ENCODE assay signal across 1 cellular context in the genomic region with DNA sequence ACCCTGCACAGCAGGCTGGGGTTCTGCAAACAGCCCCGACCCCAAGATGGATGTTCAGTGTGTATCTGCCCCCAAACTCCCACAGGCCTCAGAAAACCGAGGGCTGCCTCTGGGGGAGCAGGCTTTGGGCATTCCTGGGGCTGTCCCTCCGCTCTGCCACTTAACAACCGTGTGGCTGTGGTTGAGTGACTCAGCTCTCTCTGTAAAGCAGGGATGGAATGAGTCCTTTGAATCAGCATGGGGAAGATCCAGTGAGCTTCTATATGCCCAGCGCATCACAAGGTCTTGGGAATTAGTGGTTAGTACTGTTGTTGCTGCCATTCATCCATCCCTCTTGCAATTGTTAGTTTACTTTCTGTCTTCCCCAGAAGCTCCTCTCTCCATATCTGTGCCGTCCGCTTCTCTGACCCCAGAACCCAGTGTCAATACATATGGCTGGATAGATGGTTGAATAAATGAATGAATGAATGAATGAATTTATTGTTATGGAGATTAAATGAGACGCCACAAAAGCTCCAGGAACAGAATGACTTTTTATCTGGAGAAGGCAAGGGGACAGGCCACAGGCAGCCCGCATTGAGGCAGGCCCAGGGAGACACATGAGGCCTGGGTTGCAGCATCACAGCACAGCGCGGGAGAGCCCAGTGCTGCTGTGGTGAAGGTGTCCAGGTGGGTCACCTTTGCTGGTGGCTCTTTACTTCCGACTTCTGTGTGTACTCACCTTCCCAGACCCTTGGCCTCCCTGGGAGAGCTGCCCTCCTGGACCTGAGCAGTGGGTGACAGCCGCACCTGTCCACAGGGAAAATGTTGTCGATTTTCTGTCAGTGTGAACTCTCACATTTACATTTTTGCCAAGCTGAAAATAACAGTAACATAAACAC.
TF ChIP-seq lines count a peak whose summit lies in the region.

No MANE protein-coding gene starts in this region.

TF ChIP-seq in H1, 55 proteins besides CTCF, POLR2A, EP300 and RAD21 (continued from another document):
- TF ChIP-seq, protein P1, sequence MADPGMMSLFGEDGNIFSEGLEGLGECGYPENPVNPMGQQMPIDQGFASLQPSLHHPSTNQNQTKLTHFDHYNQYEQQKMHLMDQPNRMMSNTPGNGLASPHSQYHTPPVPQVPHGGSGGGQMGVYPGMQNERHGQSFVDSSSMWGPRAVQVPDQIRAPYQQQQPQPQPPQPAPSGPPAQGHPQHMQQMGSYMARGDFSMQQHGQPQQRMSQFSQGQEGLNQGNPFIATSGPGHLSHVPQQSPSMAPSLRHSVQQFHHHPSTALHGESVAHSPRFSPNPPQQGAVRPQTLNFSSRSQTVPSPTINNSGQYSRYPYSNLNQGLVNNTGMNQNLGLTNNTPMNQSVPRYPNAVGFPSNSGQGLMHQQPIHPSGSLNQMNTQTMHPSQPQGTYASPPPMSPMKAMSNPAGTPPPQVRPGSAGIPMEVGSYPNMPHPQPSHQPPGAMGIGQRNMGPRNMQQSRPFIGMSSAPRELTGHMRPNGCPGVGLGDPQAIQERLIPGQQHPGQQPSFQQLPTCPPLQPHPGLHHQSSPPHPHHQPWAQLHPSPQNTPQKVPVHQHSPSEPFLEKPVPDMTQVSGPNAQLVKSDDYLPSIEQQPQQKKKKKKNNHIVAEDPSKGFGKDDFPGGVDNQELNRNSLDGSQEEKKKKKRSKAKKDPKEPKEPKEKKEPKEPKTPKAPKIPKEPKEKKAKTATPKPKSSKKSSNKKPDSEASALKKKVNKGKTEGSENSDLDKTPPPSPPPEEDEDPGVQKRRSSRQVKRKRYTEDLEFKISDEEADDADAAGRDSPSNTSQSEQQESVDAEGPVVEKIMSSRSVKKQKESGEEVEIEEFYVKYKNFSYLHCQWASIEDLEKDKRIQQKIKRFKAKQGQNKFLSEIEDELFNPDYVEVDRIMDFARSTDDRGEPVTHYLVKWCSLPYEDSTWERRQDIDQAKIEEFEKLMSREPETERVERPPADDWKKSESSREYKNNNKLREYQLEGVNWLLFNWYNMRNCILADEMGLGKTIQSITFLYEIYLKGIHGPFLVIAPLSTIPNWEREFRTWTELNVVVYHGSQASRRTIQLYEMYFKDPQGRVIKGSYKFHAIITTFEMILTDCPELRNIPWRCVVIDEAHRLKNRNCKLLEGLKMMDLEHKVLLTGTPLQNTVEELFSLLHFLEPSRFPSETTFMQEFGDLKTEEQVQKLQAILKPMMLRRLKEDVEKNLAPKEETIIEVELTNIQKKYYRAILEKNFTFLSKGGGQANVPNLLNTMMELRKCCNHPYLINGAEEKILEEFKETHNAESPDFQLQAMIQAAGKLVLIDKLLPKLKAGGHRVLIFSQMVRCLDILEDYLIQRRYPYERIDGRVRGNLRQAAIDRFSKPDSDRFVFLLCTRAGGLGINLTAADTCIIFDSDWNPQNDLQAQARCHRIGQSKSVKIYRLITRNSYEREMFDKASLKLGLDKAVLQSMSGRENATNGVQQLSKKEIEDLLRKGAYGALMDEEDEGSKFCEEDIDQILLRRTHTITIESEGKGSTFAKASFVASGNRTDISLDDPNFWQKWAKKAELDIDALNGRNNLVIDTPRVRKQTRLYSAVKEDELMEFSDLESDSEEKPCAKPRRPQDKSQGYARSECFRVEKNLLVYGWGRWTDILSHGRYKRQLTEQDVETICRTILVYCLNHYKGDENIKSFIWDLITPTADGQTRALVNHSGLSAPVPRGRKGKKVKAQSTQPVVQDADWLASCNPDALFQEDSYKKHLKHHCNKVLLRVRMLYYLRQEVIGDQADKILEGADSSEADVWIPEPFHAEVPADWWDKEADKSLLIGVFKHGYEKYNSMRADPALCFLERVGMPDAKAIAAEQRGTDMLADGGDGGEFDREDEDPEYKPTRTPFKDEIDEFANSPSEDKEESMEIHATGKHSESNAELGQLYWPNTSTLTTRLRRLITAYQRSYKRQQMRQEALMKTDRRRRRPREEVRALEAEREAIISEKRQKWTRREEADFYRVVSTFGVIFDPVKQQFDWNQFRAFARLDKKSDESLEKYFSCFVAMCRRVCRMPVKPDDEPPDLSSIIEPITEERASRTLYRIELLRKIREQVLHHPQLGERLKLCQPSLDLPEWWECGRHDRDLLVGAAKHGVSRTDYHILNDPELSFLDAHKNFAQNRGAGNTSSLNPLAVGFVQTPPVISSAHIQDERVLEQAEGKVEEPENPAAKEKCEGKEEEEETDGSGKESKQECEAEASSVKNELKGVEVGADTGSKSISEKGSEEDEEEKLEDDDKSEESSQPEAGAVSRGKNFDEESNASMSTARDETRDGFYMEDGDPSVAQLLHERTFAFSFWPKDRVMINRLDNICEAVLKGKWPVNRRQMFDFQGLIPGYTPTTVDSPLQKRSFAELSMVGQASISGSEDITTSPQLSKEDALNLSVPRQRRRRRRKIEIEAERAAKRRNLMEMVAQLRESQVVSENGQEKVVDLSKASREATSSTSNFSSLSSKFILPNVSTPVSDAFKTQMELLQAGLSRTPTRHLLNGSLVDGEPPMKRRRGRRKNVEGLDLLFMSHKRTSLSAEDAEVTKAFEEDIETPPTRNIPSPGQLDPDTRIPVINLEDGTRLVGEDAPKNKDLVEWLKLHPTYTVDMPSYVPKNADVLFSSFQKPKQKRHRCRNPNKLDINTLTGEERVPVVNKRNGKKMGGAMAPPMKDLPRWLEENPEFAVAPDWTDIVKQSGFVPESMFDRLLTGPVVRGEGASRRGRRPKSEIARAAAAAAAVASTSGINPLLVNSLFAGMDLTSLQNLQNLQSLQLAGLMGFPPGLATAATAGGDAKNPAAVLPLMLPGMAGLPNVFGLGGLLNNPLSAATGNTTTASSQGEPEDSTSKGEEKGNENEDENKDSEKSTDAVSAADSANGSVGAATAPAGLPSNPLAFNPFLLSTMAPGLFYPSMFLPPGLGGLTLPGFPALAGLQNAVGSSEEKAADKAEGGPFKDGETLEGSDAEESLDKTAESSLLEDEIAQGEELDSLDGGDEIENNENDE (IDR thresholded peaks at IDR 0.05; ENCODE audit: insufficient replicate concordance, low read length), result no peak
- TF ChIP-seq GTF2F1 (IDR thresholded peaks at IDR 0.05; ENCODE audit: borderline replicate concordance, low read depth, low read length), result no peak
TF ChIP-seq in H1: peak in this region for 0.
